1 cellular context compared by ENCODE assay signal in genomic region chr5:78677777-78678668, GRCh38.
TF ChIP-seq lines count a peak whose summit lies in the region.

No MANE protein-coding gene starts in this region.

TF ChIP-seq in K562, 482 proteins besides CTCF, POLR2A, EP300 and RAD21 (continued from another document and continues in another):
- TF ChIP-seq RERE (CRISPR knock-in tag; IDR thresholded peaks at IDR 0.05; ENCODE audit: borderline replicate concordance) (no peak), MYNN (IDR thresholded peaks at IDR 0.05) (no peak), MYNN (CRISPR knock-in tag; IDR thresholded peaks at IDR 0.05) (no peak), HNRNPUL1 (IDR thresholded peaks at IDR 0.05; ENCODE audit: low read length) (no peak), PATZ1 (CRISPR knock-in tag; IDR thresholded peaks at IDR 0.05; ENCODE audit: borderline replicate concordance) (no peak), ZNF311 (CRISPR knock-in tag; IDR thresholded peaks at IDR 0.05) (no peak; the same call in 1 of the 2 replicates), SRF (CRISPR knock-in tag; IDR thresholded peaks at IDR 0.05) (peak in 1 of 2 experiments; percentile 57; a peak in 1 of 4 replicates), ESRRA (IDR thresholded peaks at IDR 0.05; ENCODE audit: borderline replicate concordance, low read depth) (no peak; the same call in 1 of the 2 replicates), POLR2H (tag; IDR thresholded peaks at IDR 0.05; ENCODE audit: low read depth) (peak; percentile 84), ZBTB34 (CRISPR knock-in tag; IDR thresholded peaks at IDR 0.05) (no peak), ATF6 (CRISPR knock-in tag; IDR thresholded peaks at IDR 0.05) (no peak), KAT8 (IDR thresholded peaks at IDR 0.05; ENCODE audit: low read depth) (no peak), KAT7 (CRISPR knock-in tag; IDR thresholded peaks at IDR 0.05; ENCODE audit: borderline replicate concordance) (no peak), ZNF77 (CRISPR knock-in tag; IDR thresholded peaks at IDR 0.05) (no peak), LARP7 (IDR thresholded peaks at IDR 0.05) (no peak), NFYB (IDR thresholded peaks at IDR 0.05; ENCODE audit: extremely low read depth, insufficient read length) (no peak), NR2C1 (IDR thresholded peaks at IDR 0.05) (no peak), NR2C1 (tag; IDR thresholded peaks at IDR 0.05) (0 out of 2 replicates have a peak, but pooled peaks have one; percentile 8), WHSC1 (IDR thresholded peaks at IDR 0.05; ENCODE audit: low read length) (no peak), ATF1 (CRISPR knock-in tag; IDR thresholded peaks at IDR 0.05) (no peak), ATF1 (tag; IDR thresholded peaks at IDR 0.05) (no peak; the same call in 1 of the 2 replicates), DEAF1 (CRISPR knock-in tag; IDR thresholded peaks at IDR 0.05) (no peak), KDM2B (CRISPR knock-in tag; IDR thresholded peaks at IDR 0.05) (no peak), ZHX1 (conservative IDR thresholded peaks at IDR 0.05; ENCODE audit: low read length) (no peak), BRD4 (IDR thresholded peaks at IDR 0.05) (no peak), SRSF9 (IDR thresholded peaks at IDR 0.05; ENCODE audit: borderline replicate concordance, low read depth, low read length) (no peak), DNMT1 (IDR thresholded peaks at IDR 0.05) (no peak), SRSF7 (optimal IDR thresholded peaks at IDR 0.05; ENCODE audit: low read depth, low read length) (no peak), IFI16 (CRISPR knock-in tag; IDR thresholded peaks at IDR 0.05) (no peak), NONO (IDR thresholded peaks at IDR 0.05; ENCODE audit: low read depth in 2 of 2, low read length in 1 of 2) (no peak), NBN (IDR thresholded peaks at IDR 0.05; ENCODE audit: low read depth) (peak; percentile 56; the same call in 1 of the 2 replicates), ZNF584 (CRISPR knock-in tag; IDR thresholded peaks at IDR 0.05; ENCODE audit: low read depth) (peak; percentile 56; the same call in 1 of the 2 replicates), CREB5 (CRISPR knock-in tag; IDR thresholded peaks at IDR 0.05) (no peak), ZNF592 (IDR thresholded peaks at IDR 0.05) (0 out of 2 replicates have a peak, but pooled peaks have one; percentile 22), HSF4 (CRISPR knock-in tag; IDR thresholded peaks at IDR 0.05; ENCODE audit: borderline replicate concordance) (no peak), ADNP (tag; IDR thresholded peaks at IDR 0.05) (no peak), HBP1 (CRISPR knock-in tag; IDR thresholded peaks at IDR 0.05) (no peak), SMARCA4 (IDR thresholded peaks at IDR 0.05) (peak; percentile 68; the same call in 1 of the 2 replicates)
